20 cellular contexts compared by ENCODE assay signal in the genomic region with DNA sequence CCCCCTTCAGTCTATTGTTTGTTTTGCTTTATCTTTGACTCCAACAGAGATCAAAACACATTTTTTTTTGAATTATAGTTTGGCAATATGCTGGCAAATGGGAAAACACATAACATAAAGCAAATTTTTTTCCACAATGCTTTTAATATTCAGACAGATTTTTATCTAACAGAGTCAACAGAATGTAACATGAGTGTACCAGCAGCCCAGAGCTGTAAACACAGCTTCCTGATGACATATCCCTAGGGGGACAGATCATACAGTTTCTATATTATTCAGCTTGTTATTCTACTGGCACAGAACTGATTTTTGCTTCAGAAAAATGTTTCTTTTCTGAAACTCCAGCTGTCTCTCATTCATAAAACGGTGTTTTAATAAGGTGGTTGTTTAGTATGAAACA.
"Had no signal": no experiment of that assay in that cellular context is flagged by ENCODE, and none has a peak within 500 bp of the region (broad histone marks: within the 10 kb centered on the region; RNA-seq: fewer than 3 reads in every experiment).

No MANE protein-coding gene starts in this region.

- DNase-seq: activated CD4-positive, alpha-beta T cell treated with anti-CD3 and anti-CD28 coated beads for 4 hours; activated CD8-positive, alpha-beta memory T cell treated with anti-CD3 and anti-CD28 coated beads, Interleukin-2, amount 50 U/mL, for 4 hours; activated CD8-positive, alpha-beta T cell treated with anti-CD3 and anti-CD28 coated beads, Interleukin-2, amount 10 ng/mL, durations not matched to agents 7 days and 5 days; activated gamma-delta T cell; activated T-cell treated with anti-CD3 and anti-CD28 coated beads, Interleukin-2, amount 50 U/mL, for 48 hours; dorsolateral prefrontal cortex; endodermal cell; heart left ventricle; immature natural killer cell; mesenchymal stem cell; natural killer cell; nucleus accumbens; small intestine; stimulated activated CD4-positive, alpha-beta T cell treated with anti-CD3 and anti-CD28 coated beads, Interleukin-4, amount 100 ng/mL, for 4 hours; stimulated activated CD8-positive, alpha-beta memory T cell treated with anti-CD3 and anti-CD28 coated beads, Interleukin-4, amount 100 ng/mL, for 48 hours; stimulated activated naive CD4-positive, alpha-beta T cell treated with Interleukin-2 at 50 U/mL for 16 hours; transverse colon had no signal

- H3K4me3 ChIP-seq: dorsolateral prefrontal cortex, heart left ventricle, right atrium auricular region, transverse colon had no signal

- ATAC-seq: activated CD8-positive, alpha-beta T cell treated with anti-CD3 and anti-CD28 coated beads, Interleukin-2, amount 10 ng/mL, durations not matched to agents 7 days and 5 days; activated naive CD4-positive, alpha-beta T cell treated with anti-CD3 and anti-CD28 coated beads, Interleukin-2, amount 50 U/mL, for 72 hours; heart left ventricle; natural killer cell; WTC11 had no signal

- H3K9me3 ChIP-seq: heart left ventricle, right atrium auricular region, transverse colon had no signal

- H3K27ac ChIP-seq: heart left ventricle, right atrium auricular region, transverse colon had no signal

- H3K36me3 ChIP-seq: heart left ventricle, right atrium auricular region, transverse colon had no signal

- H3K4me1 ChIP-seq: right atrium auricular region, transverse colon had no signal
